Comparison of ENCODE assay signal across 2 cellular contexts in genomic region chr17:43869031-43869430, GRCh38. TPM values are rescaled to one million over a fixed set of nuclear protein-coding genes. Genes with fewer than 3 reads are reported as not detected.
"Had no signal": no experiment of that assay in that cellular context is flagged by ENCODE, and none has a peak within 500 bp of the region (broad histone marks: within the 10 kb centered on the region; RNA-seq: fewer than 3 reads in every experiment).

No MANE protein-coding gene starts in this region.

RNA-seq across cellular contexts. Expression of gene CD300LG, which starts 22.1 kb away (rescaled TPM):
- total RNA-seq: G401, GM12878 had no signal
- polyA plus RNA-seq: GM12878 had no signal

RNA-seq across cellular contexts. Expression of gene MPP3, which starts 36.1 kb away (rescaled TPM):
- total RNA-seq: GM12878 had no signal
- polyA plus RNA-seq: GM12878 had no signal
